ENCODE assay signal across 21 cellular contexts in the genomic region with DNA sequence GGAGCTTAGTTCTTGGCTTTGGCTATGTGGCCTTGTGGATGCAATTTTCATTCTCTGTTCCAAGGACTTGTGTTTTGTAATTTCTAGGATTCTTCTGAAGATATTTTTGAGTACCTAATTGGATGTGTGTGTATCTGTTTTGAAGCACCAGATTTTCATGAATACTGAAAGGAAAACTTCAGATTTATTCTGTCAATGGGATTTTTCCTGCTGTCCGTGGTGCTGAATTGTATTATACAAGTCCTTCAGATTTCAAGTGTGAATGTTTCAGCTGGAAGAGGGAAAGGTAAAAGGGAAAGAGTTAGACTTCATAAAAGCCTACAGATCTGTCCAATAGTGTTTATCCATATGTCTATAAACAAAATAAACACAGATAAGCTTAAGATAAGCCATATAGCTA. TPM values are rescaled to one million over a fixed set of nuclear protein-coding genes. Genes with fewer than 3 reads are reported as not detected.
DNase-seq lines count a peak whose midpoint lies in the region; ATAC-seq, FAIRE-seq and TF ChIP-seq lines count a peak whose summit lies in the region.
"Had no signal": no experiment of that assay in that cellular context is flagged by ENCODE, and none has a peak within 500 bp of the region (broad histone marks: within the 10 kb centered on the region; RNA-seq: fewer than 3 reads in every experiment).

No MANE protein-coding gene starts in this region.

- no peak overlapping the region for H3K18ac ChIP-seq in IMR-90 (ENCODE audit: low read depth, low read length)

- no peak overlapping the region for H2AFZ ChIP-seq in IMR-90 (replicated peaks; ENCODE audit: low read length, poor library complexity)

- H3K9me1 ChIP-seq in IMR-90 (ENCODE audit: insufficient read depth, low read length) = no peaks in the 10 kb centered on the region

- H3K4me1 ChIP-seq in A549 (0 out of 3 replicates have a peak, but pooled peaks cover 3% of the 10 kb centered on the region), IMR-90 (ENCODE audit: control insufficient read depth, insufficient read depth, low read length) (no peaks in the 10 kb centered on the region)

- H4K91ac ChIP-seq in IMR-90 (ENCODE audit: insufficient read depth, low read depth, low read length) = no peak overlapping the region

- no peak overlapping the region for H2BK20ac ChIP-seq in IMR-90 (ENCODE audit: low read depth, low read length)

- TF ChIP-seq CTCF in A549 (IDR thresholded peaks at IDR 0.05) = no peak
- TF ChIP-seq CTCF in IMR-90 (conservative IDR thresholded peaks at IDR 0.05; ENCODE audit: low read depth, low read length) = no peak
- no peak for TF ChIP-seq CTCF in astrocyte of the spinal cord (IDR thresholded peaks at IDR 0.05; ENCODE audit: low read depth, low read length)

- no peak overlapping the region for H3K14ac ChIP-seq in IMR-90 (replicated peaks; ENCODE audit: low read depth, low read length)

- TF ChIP-seq EP300 in A549 (IDR thresholded peaks at IDR 0.05) = no peak

- POLR2A ChIA-PET in A549 (lab: Yijun Ruan, JAX) = no interaction called here
- POLR2A ChIA-PET in IMR-90 (lab: Charles Lee; ENCODE audit: unreplicated experiment) = no interaction called here

- no peak overlapping the region for H3K4me2 ChIP-seq in A549
- H3K4me2 ChIP-seq in IMR-90 (ENCODE audit: low read depth, low read length) = no peak overlapping the region

- H2BK5ac ChIP-seq in IMR-90 (ENCODE audit: low read depth, low read length, poor library complexity, severe bottlenecking) = no peak overlapping the region

- no peak overlapping the region for H2BK120ac ChIP-seq in IMR-90 (ENCODE audit: low read depth, low read length)

- FAIRE-seq in A549 (lab: Jason Lieb, UNC) = no peak
- FAIRE-seq: kidney had no signal

- DNase-seq in A549 (ENCODE audit: low read depth in 1 of 2, low spot score in 1 of 2) = no peak
- peak; percentile 7 for DNase-seq in IMR-90
- peak; percentile 2 for DNase-seq in astrocyte of the spinal cord (ENCODE audit: low read depth, low spot score)
- DNase-seq in iris pigment epithelial cell (ENCODE audit: low read depth) = peak; percentile 5
- no peak for DNase-seq in GM19240 (ENCODE audit: insufficient read length, low spot score)
- no peak for DNase-seq in posterior cingulate gyrus
- no peak for DNase-seq in iPS-NIHi11 (ENCODE audit: low spot score)
- DNase-seq: activated CD4-positive, alpha-beta T cell treated with anti-CD3 and anti-CD28 coated beads, Interleukin-2, amount 10 ng/mL, durations not matched to agents 7 days and 5 days; activated CD8-positive, alpha-beta memory T cell treated with anti-CD3 and anti-CD28 coated beads, Interleukin-2, amount 50 U/mL, for 48 hours; activated gamma-delta T cell treated with Interleukin-2 at 50 U/mL for 16 hours; amniotic stem cell; hippocampal formation; kidney; NCI-H1436; NCI-H526; SHP77; T-cell had no signal

- no peak overlapping the region for H3K9ac ChIP-seq in IMR-90 (ENCODE audit: low read depth, low read length)

- WGBS in A549 (ENCODE audit: missing lambda C conversion rate) = 0% methylated on average over 1 of the region's 1 CpG
- WGBS in IMR-90 (ENCODE audit: extremely low coverage in 2 of 2, insufficient read length in 1 of 2), 2 experiments = no CpG with 5 or more reads among the region's 1 CpG

- H3K4me3 ChIP-seq in A549 = no peak overlapping the region
- no peak overlapping the region for H3K4me3 ChIP-seq in IMR-90 (ENCODE audit: insufficient read depth, low read depth, low read length)
- H3K4me3 ChIP-seq in astrocyte of the spinal cord (ENCODE audit: low read depth, low read length) = no peak overlapping the region

- H3K79me1 ChIP-seq in IMR-90 (ENCODE audit: low read depth in 1 of 2, low read length in 2 of 2) = no peaks in the 10 kb centered on the region

- no peak overlapping the region for H3K56ac ChIP-seq in IMR-90 (ENCODE audit: extremely low read depth, insufficient read depth, low read length)

- intact Hi-C loops in IMR-90 (cut with micrococcal nuclease) = no loop called here
- intact Hi-C loops in posterior cingulate gyrus (cut with DNase I) = no loop called here

- CTCF ChIA-PET in A549 (lab: Yijun Ruan, JAX) (interaction anchor here (0.6 to 1.2 kb wide), 2 partner anchors 37 to 58 kb away, joined by 3 read pairs; no protein-coding TSS in a partner anchor), IMR-90 (lab: Yijun Ruan, JAX) (no interaction called here)

- no peak overlapping the region for H2AK9ac ChIP-seq in IMR-90 (replicated peaks; ENCODE audit: low read depth, low read length, poor library complexity)

- H4K20me1 ChIP-seq in IMR-90 (ENCODE audit: insufficient read depth, low read length) = no peaks in the 10 kb centered on the region

- TF ChIP-seq POLR2A in A549 (IDR thresholded peaks at IDR 0.05; ENCODE audit: low read length) = no peak
- TF ChIP-seq POLR2A in IMR-90 (IDR thresholded peaks at IDR 0.05; ENCODE audit: low read depth, low read length) = no peak

- in situ Hi-C loops in IMR-90 (cut with MboI; ENCODE audit: low sequenced_read_pairs) (no loop called here), astrocyte of the spinal cord (cut with HindIII; ENCODE audit: low sequenced_read_pairs) (no loop called here)

- H3K4ac ChIP-seq in IMR-90 (ENCODE audit: low read depth, low read length) = no peak overlapping the region

- no peak overlapping the region for H4K5ac ChIP-seq in IMR-90 (ENCODE audit: low read depth, low read length)

- no peak overlapping the region for H3K23ac ChIP-seq in IMR-90 (ENCODE audit: low read depth, low read length)

- H2AK5ac ChIP-seq in IMR-90 (ENCODE audit: low read depth, low read length) = no peak overlapping the region

- H2BK15ac ChIP-seq in IMR-90 (ENCODE audit: low read depth, low read length) = no peak overlapping the region

- H3K9me3 ChIP-seq in A549 = no peaks in the 10 kb centered on the region
- 0 out of 2 replicates have a peak, but pooled peaks cover 2% of the 10 kb centered on the region for H3K9me3 ChIP-seq in IMR-90 (ENCODE audit: control insufficient read depth, insufficient read depth, low read length)

- H3K27ac ChIP-seq in A549 (no peak overlapping the region), IMR-90 (ENCODE audit: insufficient read depth, low read length) (no peak overlapping the region)
- H3K27ac ChIP-seq: C4-2B had no signal

- TF ChIP-seq RAD21 in A549 (conservative IDR thresholded peaks at IDR 0.05 in 1 of 2, IDR thresholded peaks at IDR 0.05 in 1 of 2) (no peak), IMR-90 (IDR thresholded peaks at IDR 0.05; ENCODE audit: low read length) (no peak)

- no peak overlapping the region for H4K8ac ChIP-seq in IMR-90 (ENCODE audit: low read depth in 2 of 2, low read length in 2 of 2)

- ATAC-seq in A549 (no peak), IMR-90 (ENCODE audit: low read depth) (no peak), GM19351 (IDR thresholded peaks at IDR 0.05; ENCODE audit: unreplicated experiment) (no peak)
- ATAC-seq: T-cell had no signal

- no peaks in the 10 kb centered on the region for H3K36me3 ChIP-seq in IMR-90 (ENCODE audit: control insufficient read depth, insufficient read depth, low read length)

- dilution Hi-C loops in IMR-90 (cut with HindIII; ENCODE audit: low sequenced_read_pairs, unreplicated experiment) = no loop called here

- no peaks in the 10 kb centered on the region for H3K27me3 ChIP-seq in IMR-90 (ENCODE audit: control insufficient read depth, insufficient read depth, low read length)

- BruUV-seq in IMR-90 (replicated peaks; lab: Mats Ljungman, UMichigan) = no TSS peak

TF ChIP-seq in A549, 52 proteins besides CTCF, POLR2A, EP300 and RAD21 (continues in another document):
- TF ChIP-seq, protein P1, sequence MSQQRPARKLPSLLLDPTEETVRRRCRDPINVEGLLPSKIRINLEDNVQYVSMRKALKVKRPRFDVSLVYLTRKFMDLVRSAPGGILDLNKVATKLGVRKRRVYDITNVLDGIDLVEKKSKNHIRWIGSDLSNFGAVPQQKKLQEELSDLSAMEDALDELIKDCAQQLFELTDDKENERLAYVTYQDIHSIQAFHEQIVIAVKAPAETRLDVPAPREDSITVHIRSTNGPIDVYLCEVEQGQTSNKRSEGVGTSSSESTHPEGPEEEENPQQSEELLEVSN (IDR thresholded peaks at IDR 0.05; ENCODE audit: borderline replicate concordance, low read depth) = no peak
- no peak for TF ChIP-seq ZSCAN20 (CRISPR knock-in tag; IDR thresholded peaks at IDR 0.05)
- peak; percentile 80; the same call in 1 of the 2 replicates for TF ChIP-seq EHMT2 (IDR thresholded peaks at IDR 0.05; ENCODE audit: low read depth)

TF ChIP-seq in IMR-90, 13 proteins besides CTCF, POLR2A, EP300 and RAD21 (continues in another document):
- no peak for TF ChIP-seq RFX5 (IDR thresholded peaks at IDR 0.05; ENCODE audit: low read depth, low read length)
- TF ChIP-seq MAZ (IDR thresholded peaks at IDR 0.05; ENCODE audit: borderline replicate concordance, low read depth, low read length) = no peak
- no peak for TF ChIP-seq CEBPB (IDR thresholded peaks at IDR 0.05; ENCODE audit: low read depth, low read length)
- TF ChIP-seq, protein P2, sequence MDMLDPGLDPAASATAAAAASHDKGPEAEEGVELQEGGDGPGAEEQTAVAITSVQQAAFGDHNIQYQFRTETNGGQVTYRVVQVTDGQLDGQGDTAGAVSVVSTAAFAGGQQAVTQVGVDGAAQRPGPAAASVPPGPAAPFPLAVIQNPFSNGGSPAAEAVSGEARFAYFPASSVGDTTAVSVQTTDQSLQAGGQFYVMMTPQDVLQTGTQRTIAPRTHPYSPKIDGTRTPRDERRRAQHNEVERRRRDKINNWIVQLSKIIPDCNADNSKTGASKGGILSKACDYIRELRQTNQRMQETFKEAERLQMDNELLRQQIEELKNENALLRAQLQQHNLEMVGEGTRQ (IDR thresholded peaks at IDR 0.05; ENCODE audit: low read depth, low read length) = no peak
- no peak for TF ChIP-seq CHD1 (IDR thresholded peaks at IDR 0.05; ENCODE audit: low read depth, low read length)
- no peak for TF ChIP-seq MXI1 (IDR thresholded peaks at IDR 0.05; ENCODE audit: borderline replicate concordance, low read depth, low read length)
- no peak for TF ChIP-seq SMC3 (IDR thresholded peaks at IDR 0.05; ENCODE audit: low read depth, low read length)
- no peak for TF ChIP-seq FOS (IDR thresholded peaks at IDR 0.05; ENCODE audit: low read depth, low read length)
- TF ChIP-seq MAFK (IDR thresholded peaks at IDR 0.05; ENCODE audit: low read depth, low read length) = no peak

RNA-seq across cellular contexts. Expression of a gene that starts 18.2 kb away (rescaled TPM):
- 0.06 and 0.11 TPM in 2 replicates for polyA plus RNA-seq in A549 (2011; rRNA removed)
- 0.05 TPM in 1 of 2 replicates, not detected in the other for polyA plus RNA-seq in A549 (2012; cell fraction: cytosol; rRNA removed)
- 0.06 TPM in 1 of 2 replicates, not detected in the other for polyA plus RNA-seq in A549 (2012; cell fraction: nucleus; rRNA removed)
- not detected in 3 replicates for polyA plus RNA-seq in A549 (2017; fragmentation: RNase III; extraction: RNeasy Plus Mini Kit Qiagen cat#74134 plus additional on column Dnase treatment)
- 0.10 TPM in 1 of 2 replicates, not detected in the other for polyA minus RNA-seq in A549 (2011; rRNA and poly(A)+ RNA removed)
- not detected in 2 replicates for total RNA-seq in IMR-90 (2012; rRNA removed)
- polyA plus RNA-seq in IMR-90 (2012; rRNA removed) = not detected in 2 replicates
- polyA plus RNA-seq in IMR-90 (2012; cell fraction: cytosol; rRNA removed) = not detected in 2 replicates
- polyA plus RNA-seq in IMR-90 (2012; cell fraction: nucleus; rRNA removed; ENCODE audit: low replicate concordance) = not detected in 2 replicates
- total RNA-seq: activated CD4-positive, alpha-beta T cell treated with anti-CD3 and anti-CD28 coated beads, Interleukin-2, amount 10 ng/mL, durations not matched to agents 7 days and 5 days; chondrocyte; pulmonary artery endothelial cell had no signal

Comparison
In these comparisons a context has a peak if more than half of its experiments do, and no peak if none do; other contexts are left out.
1. DNase-seq: peak in IMR-90 (single experiment), astrocyte of the spinal cord (single experiment) and iris pigment epithelial cell (single experiment); none in A549 (0 of 2), GM19240 (single experiment), posterior cingulate gyrus (0 of 10) and iPS-NIHi11 (single experiment).